ENCODE assay signal across 1 cellular context in genomic region chr21:29024474-29025327, GRCh38.
TF ChIP-seq lines count a peak whose summit lies in the region.

USP16 (plus strand) TSS chr21:29024668; CDS start chr21:29027914, 3,246 bp downstream.

TF ChIP-seq in SK-N-SH, 30 proteins besides CTCF, POLR2A, EP300 and RAD21 (continued from another document):
- no peak for TF ChIP-seq EZH2phosphoT487 (IDR thresholded peaks at IDR 0.05; ENCODE audit: borderline replicate concordance, low read depth)
